ENCODE assay signal across 15 cellular contexts in genomic region chr3:115323380-115323779, GRCh38.
A peak's percentile ranks its signal among the peaks of the same experiment; 100 is the strongest.
DNase-seq lines count a peak whose midpoint lies in the region; ATAC-seq, FAIRE-seq and TF ChIP-seq lines count a peak whose summit lies in the region.
"Had no signal": no experiment of that assay in that cellular context is flagged by ENCODE, and none has a peak within 500 bp of the region (broad histone marks: within the 10 kb centered on the region; RNA-seq: fewer than 3 reads in every experiment).

No MANE protein-coding gene starts in this region.

- H3K9me1 ChIP-seq in K562 (ENCODE audit: control insufficient read depth, insufficient read depth, low read length): no peaks in the 10 kb centered on the region

- no peaks in the 10 kb centered on the region for H3K79me2 ChIP-seq in K562 (ENCODE audit: control insufficient read depth, insufficient read depth, low read length)

- H3K9me3 ChIP-seq in K562 (replicated peaks; ENCODE audit: control insufficient read depth, insufficient read depth, low read depth, low read length): no peaks in the 10 kb centered on the region

- H3K27ac ChIP-seq in K562 (ENCODE audit: extremely low read depth, low read depth, low read length) (no peak overlapping the region), caudate nucleus (ENCODE audit: low read depth, low read length) (no peak overlapping the region)

- TF ChIP-seq POLR2A in K562 (conservative IDR thresholded peaks at IDR 0.05): no peak

- ATAC-seq in K562: no peak
- ATAC-seq: GM23338 had no signal

- DNase-seq in EH (ENCODE audit: low read depth) (peak; percentile 2), NCI-H446 treated with DMSO at 0.1 percent for 48 hours (lab: John Stamatoyannopoulos, UW) (peak; percentile 62), K562 (ENCODE audit: extremely low read depth in 1 of 4, low spot score in 3 of 4) (no peak), retinal pigment epithelial cell (ENCODE audit: low read depth) (peak; percentile 16), Kasumi-1 (lab: John Stamatoyannopoulos, UW) (no peak), caudate nucleus (lab: John Stamatoyannopoulos, UW) (no peak), amygdala (lab: John Stamatoyannopoulos, UW) (no peak)
- DNase-seq in stimulated activated naive CD4-positive, alpha-beta T cell (lab: John Stamatoyannopoulos, UW): no peak
- DNase-seq: CD4-positive, alpha-beta T cell; DMS79; EL; H9 had no signal

- TF ChIP-seq CTCF in K562 (IDR thresholded peaks at IDR 0.05 in 2 of 3, conservative IDR thresholded peaks at IDR 0.05 in 1 of 3; ENCODE audit: insufficient read depth in 2 of 3, low read depth in 1 of 3, low read length in 3 of 3) (no peak), retinal pigment epithelial cell (conservative IDR thresholded peaks at IDR 0.05; ENCODE audit: low read depth, low read length) (no peak)

- H3K9ac ChIP-seq in K562 (ENCODE audit: insufficient read depth in 1 of 2, low read depth in 2 of 2, low read length in 2 of 2): no peak overlapping the region

- H3K4me3 ChIP-seq in K562 (no peak overlapping the region), retinal pigment epithelial cell (ENCODE audit: low read length) (no peak overlapping the region)
- H3K4me3 ChIP-seq: GM23338 had no signal

- no peak for TF ChIP-seq EP300 in K562 (IDR thresholded peaks at IDR 0.05; ENCODE audit: low read length)

- H3K27me3 ChIP-seq in K562 (ENCODE audit: control insufficient read depth in 2 of 2, insufficient read depth in 2 of 2, low read length in 2 of 2): no peaks in the 10 kb centered on the region

- intact Hi-C loops in K562 (cut with micrococcal nuclease): no loop called here

- H4K20me1 ChIP-seq in K562 (replicated peaks; ENCODE audit: control insufficient read depth, insufficient read depth, low read length): no peaks in the 10 kb centered on the region

- CTCF ChIA-PET in K562 (lab: Yijun Ruan, JAX; ENCODE audit: low intra/inter-chr PET ratio): no interaction called here

- no peak for FAIRE-seq in K562 (lab: Jason Lieb, UNC)
- FAIRE-seq: G401.6, GM12891 had no signal

- BruUV-seq in K562 (replicated peaks; lab: Mats Ljungman, UMichigan): no TSS peak

- no peaks in the 10 kb centered on the region for H3K36me3 ChIP-seq in K562 (ENCODE audit: control insufficient read depth, insufficient read depth, low read length)

- POLR2A ChIA-PET in K562 (lab: Yijun Ruan, JAX): no interaction called here

- no peak for TF ChIP-seq RAD21 in K562 (CRISPR knock-in tag; conservative IDR thresholded peaks at IDR 0.05 in 1 of 2, IDR thresholded peaks at IDR 0.05 in 1 of 2)

- 0% methylated on average over 2 of the region's 2 CpGs for WGBS in K562 (ENCODE audit: insufficient coverage, low coverage, missing lambda C conversion rate)

- in situ Hi-C loops in K562 (cut with MboI): no loop called here

- H2AFZ ChIP-seq in K562 (ENCODE audit: low read depth, low read length): no peak overlapping the region
- H2AFZ ChIP-seq: GM23338 had no signal

- no peak overlapping the region for H3K4me2 ChIP-seq in K562 (ENCODE audit: insufficient read depth, low read length)
- H3K4me2 ChIP-seq: GM23338 had no signal

- no peaks in the 10 kb centered on the region for H3K4me1 ChIP-seq in K562 (replicated peaks in 1 of 2; ENCODE audit: control insufficient read depth in 2 of 2, insufficient read depth in 2 of 2, low read length in 2 of 2)

TF ChIP-seq in K562, 482 proteins besides CTCF, POLR2A, EP300 and RAD21:
- TF ChIP-seq ZNF316 (IDR thresholded peaks at IDR 0.05): peak; percentile 19; the same call in 1 of the 2 replicates
- TF ChIP-seq AFF4 (CRISPR knock-in tag; IDR thresholded peaks at IDR 0.05): no peak

Comparison
In these comparisons a context has a peak if more than half of its experiments do, and no peak if none do; other contexts are left out.
1. DNase-seq: peak in EH (single experiment), NCI-H446 treated with DMSO at 0.1 percent for 48 hours (single experiment) and retinal pigment epithelial cell (single experiment); none in K562 (0 of 4), Kasumi-1 (0 of 2), stimulated activated naive CD4-positive, alpha-beta T cell (0 of 6), caudate nucleus (0 of 61) and amygdala (0 of 56).